12 cellular contexts compared by ENCODE assay signal in genomic region chr13:21218351-21219043, GRCh38. TPM values are rescaled to one million over a fixed set of nuclear protein-coding genes. Genes with fewer than 3 reads are reported as not detected.
DNase-seq lines count a peak whose midpoint lies in the region; ATAC-seq and TF ChIP-seq lines count a peak whose summit lies in the region.
"Had no signal": no experiment of that assay in that cellular context is flagged by ENCODE, and none has a peak within 500 bp of the region (broad histone marks: within the 10 kb centered on the region; RNA-seq: fewer than 3 reads in every experiment).

No MANE protein-coding gene starts in this region.

- H3K4me3 ChIP-seq in uterus (no peak overlapping the region), heart right ventricle (no peak overlapping the region)
- H3K4me3 ChIP-seq: A549, transverse colon had no signal

- H3K9me3 Mint-ChIP-seq in natural killer cell treated with Interleukin-12 subunit alpha and Interleukin-12 subunit beta and Interleukin-15 and Interleukin-18, amount 100 ng/mL, for 72 hours: peaks cover 6% of the 10 kb centered on the region

- TF ChIP-seq POLR2A in uterus (IDR thresholded peaks at IDR 0.05): no peak

- in situ Hi-C loops in ACHN (cut with HindIII; ENCODE audit: low pct_ligation_motif_present, low pct_unique_long_range_greater_than_20kb, low sequenced_read_pairs): no loop called here

- ATAC-seq in HG02623 (IDR thresholded peaks at IDR 0.05; ENCODE audit: unreplicated experiment) (peak; percentile 99), heart right ventricle (no peak)
- peak; percentile 82 to 94 for ATAC-seq in natural killer cell treated with Interleukin-12 subunit alpha and Interleukin-12 subunit beta and Interleukin-15 and Interleukin-18, amount 100 ng/mL, for 72 hours
- ATAC-seq: A549 had no signal

- TF ChIP-seq CTCF in uterus (IDR thresholded peaks at IDR 0.05) (no peak), heart right ventricle (IDR thresholded peaks at IDR 0.05) (no peak)

- peaks cover 27 to 45% of the 10 kb centered on the region in 2 donors for H3K27me3 Mint-ChIP-seq in natural killer cell treated with Interleukin-12 subunit alpha and Interleukin-12 subunit beta and Interleukin-15 and Interleukin-18, amount 100 ng/mL, for 72 hours

- H3K4me1 ChIP-seq in uterus (no peaks in the 10 kb centered on the region), heart right ventricle (no peaks in the 10 kb centered on the region)
- H3K4me1 ChIP-seq: A549, transverse colon had no signal

- no peak overlapping the region for H3K27ac ChIP-seq in uterus
- no peak overlapping the region for H3K27ac ChIP-seq in heart right ventricle
- H3K27ac ChIP-seq: A549, neutrophil, transverse colon had no signal

- WGBS in heart right ventricle, 2 donors: 65 to 67% methylated on average over 7 of the region's 7 CpGs

- H3K36me3 ChIP-seq in uterus (no peaks in the 10 kb centered on the region), heart right ventricle (no peaks in the 10 kb centered on the region)
- H3K36me3 ChIP-seq: neutrophil, transverse colon had no signal

- H3K27ac Mint-ChIP-seq in natural killer cell treated with Interleukin-12 subunit alpha and Interleukin-12 subunit beta and Interleukin-15 and Interleukin-18, amount 100 ng/mL, for 72 hours: peak overlapping the region; percentile 80 to 81
- H3K27ac Mint-ChIP-seq: activated B cell treated with CpG ODN at 0.5 μM for 24 hours had no signal

- H3K4me3 Mint-ChIP-seq in natural killer cell treated with Interleukin-12 subunit alpha and Interleukin-12 subunit beta and Interleukin-15 and Interleukin-18, amount 100 ng/mL, for 72 hours: peak overlapping the region; percentile 82
- H3K4me3 Mint-ChIP-seq: activated B cell treated with CpG ODN at 0.5 μM for 24 hours had no signal

- intact Hi-C loops in uterus (cut with DNase I; ENCODE audit: low total_unique reads): no loop called here
- intact Hi-C loops in heart right ventricle (cut with DNase I): no loop called here

- no peaks in the 10 kb centered on the region for H3K27me3 ChIP-seq in uterus
- peaks cover 0 to 7% (median 0%) of the 10 kb centered on the region in 7 donors for H3K27me3 ChIP-seq in heart right ventricle
- H3K27me3 ChIP-seq: neutrophil, transverse colon had no signal

- H3K36me3 Mint-ChIP-seq in natural killer cell treated with Interleukin-12 subunit alpha and Interleukin-12 subunit beta and Interleukin-15 and Interleukin-18, amount 100 ng/mL, for 72 hours: peaks cover 13% of the 10 kb centered on the region

- peaks cover 0 to 4% of the 10 kb centered on the region in 2 donors for H3K9me3 ChIP-seq in uterus
- H3K9me3 ChIP-seq in heart right ventricle: peaks cover 0 to 29% (median 11%) of the 10 kb centered on the region in 11 donors
- H3K9me3 ChIP-seq: neutrophil, transverse colon had no signal

- H3K4me1 Mint-ChIP-seq in natural killer cell treated with Interleukin-12 subunit alpha and Interleukin-12 subunit beta and Interleukin-15 and Interleukin-18, amount 100 ng/mL, for 72 hours (ENCODE audit: low read depth in 2 of 2): peaks cover 18 to 19% of the 10 kb centered on the region in 2 donors

- DNase-seq in NK-92 treated with Interleukin-12 subunit alpha and Interleukin-12 subunit beta, amount 100 ng/mL, for 24 hours (lab: John Stamatoyannopoulos, UW): peak; percentile 14
- DNase-seq in NK-92 (lab: John Stamatoyannopoulos, UW; ENCODE audit: unreplicated experiment) (no peak), Kasumi-1 (lab: John Stamatoyannopoulos, UW) (peak; percentile 53 to 79), ACHN (no peak), uterus (no peak), heart right ventricle (no peak)
- no peak for DNase-seq in natural killer cell treated with Interleukin-12 subunit alpha and Interleukin-12 subunit beta and Interleukin-15 and Interleukin-18, amount 100 ng/mL, for 72 hours (ENCODE audit: low spot score)
- DNase-seq: activated B cell treated with CpG ODN at 0.5 μM for 24 hours, transverse colon had no signal

RNA-seq across cellular contexts. Expression of gene MRPL57, which starts 42.0 kb away (rescaled TPM):
- total RNA-seq in natural killer cell treated with Interleukin-12 subunit alpha and Interleukin-12 subunit beta and Interleukin-15 and Interleukin-18, amount 100 ng/mL, for 72 hours: 10 to 100 TPM; 17.3 to 23.8 TPM
- total RNA-seq in uterus (10 to 100 TPM in 2 of 4 donors, 1 to 10 TPM in 2; 7.2 to 60.0 (median 11.9) TPM), heart right ventricle (10 to 100 TPM; 20.0 to 25.9 (median 22.9) TPM)
- polyA plus RNA-seq in heart right ventricle: 10 to 100 TPM; 27.1 to 40.6 TPM

RNA-seq across cellular contexts. Expression of gene SKA3, which starts 42.1 kb away (rescaled TPM):
- total RNA-seq in natural killer cell treated with Interleukin-12 subunit alpha and Interleukin-12 subunit beta and Interleukin-15 and Interleukin-18, amount 100 ng/mL, for 72 hours: 10 to 100 TPM; 18.1 to 31.1 TPM
- total RNA-seq in uterus (10 to 100 TPM in 1 of 4 donors, under 1 TPM in 1, not detected in 2; 0.49 to 20.9 TPM), heart right ventricle (1 to 10 TPM in 3 of 10 donors, under 1 TPM in 6, not detected in 1; 0.07 to 1.8 (median 0.23) TPM)
- under 1 TPM; 0.06 to 0.15 TPM for polyA plus RNA-seq in heart right ventricle

Comparison
In these comparisons a context has a peak if more than half of its experiments do, and no peak if none do; other contexts are left out.
1. DNase-seq: peak in NK-92 treated with Interleukin-12 subunit alpha and Interleukin-12 subunit beta, amount 100 ng/mL, for 24 hours (single experiment) and Kasumi-1 (2 of 2); none in NK-92 (single experiment), natural killer cell treated with Interleukin-12 subunit alpha and Interleukin-12 subunit beta and Interleukin-15 and Interleukin-18, amount 100 ng/mL, for 72 hours (single experiment), ACHN (single experiment), uterus (0 of 2) and heart right ventricle (0 of 2).
2. ATAC-seq: peak in HG02623 (single experiment) and natural killer cell treated with Interleukin-12 subunit alpha and Interleukin-12 subunit beta and Interleukin-15 and Interleukin-18, amount 100 ng/mL, for 72 hours (2 of 2); none in heart right ventricle (0 of 8).